ENCODE assay signal across 1 cellular context in genomic region chr17:45293413-45294211, GRCh38.
TF ChIP-seq lines count a peak whose summit lies in the region.

No MANE protein-coding gene starts in this region.

TF ChIP-seq in H1, 55 proteins besides CTCF, POLR2A, EP300 and RAD21:
- peak; percentile 74 for TF ChIP-seq JUND (IDR thresholded peaks at IDR 0.05; ENCODE audit: low read length)
- no peak for TF ChIP-seq TCF12 (IDR thresholded peaks at IDR 0.05; ENCODE audit: low read depth, low read length)
- no peak; the same call in 1 of the 2 replicates for TF ChIP-seq ATF3 (IDR thresholded peaks at IDR 0.05; ENCODE audit: insufficient read depth, low read depth, low read length)
- no peak for TF ChIP-seq TBP (IDR thresholded peaks at IDR 0.05; ENCODE audit: low read depth, low read length)
- TF ChIP-seq JUN (IDR thresholded peaks at IDR 0.05; ENCODE audit: low read depth, low read length): no peak
